ENCODE assay signal across 11 cellular contexts in the genomic region with DNA sequence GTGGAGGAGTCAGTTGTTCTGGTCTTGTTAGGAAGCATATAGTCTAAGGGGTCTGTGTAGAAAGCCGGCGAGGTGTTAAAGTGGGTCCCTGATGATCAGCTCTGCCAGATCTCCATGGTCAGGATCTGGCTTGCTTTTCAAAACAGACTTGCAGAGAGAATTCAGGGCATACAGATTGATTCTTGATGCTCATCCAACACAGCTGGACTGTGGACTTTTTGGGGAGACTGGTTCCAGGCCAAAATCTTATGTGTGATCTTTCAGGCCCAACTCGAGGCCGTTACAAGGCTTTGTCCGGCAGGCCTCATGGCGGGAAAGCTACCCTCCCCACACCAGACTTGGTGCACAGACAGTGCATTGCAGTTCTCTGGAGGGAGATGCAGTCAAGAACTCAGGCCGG.
"Had no signal": no experiment of that assay in that cellular context is flagged by ENCODE, and none has a peak within 500 bp of the region (broad histone marks: within the 10 kb centered on the region; RNA-seq: fewer than 3 reads in every experiment).

No MANE protein-coding gene starts in this region.

- H3K9me3 ChIP-seq: HAP-1 had no signal

- FAIRE-seq: H1, H54 had no signal

- H3K36me3 ChIP-seq: HAP-1 had no signal

- H3K4me2 ChIP-seq: GM23338 had no signal

- H3K4me1 ChIP-seq: HAP-1 had no signal

- H3K9ac ChIP-seq: GM23248 had no signal

- H2AFZ ChIP-seq: GM23248, GM23338 had no signal

- H3K27ac ChIP-seq: GM23248 had no signal

- ATAC-seq: GM23338, HCT116 had no signal

- DNase-seq: GM23248, GOT3, H7, H9, HCEC 1CT, HFFc6 had no signal

- H3K4me3 ChIP-seq: GM23248, GM23338, HAP-1 had no signal
